ENCODE assay signal across 10 cellular contexts in genomic region chr1:155834296-155834926, GRCh38. TPM values are rescaled to one million over a fixed set of nuclear protein-coding genes. Genes with fewer than 3 reads are reported as not detected.
A peak's percentile ranks its signal among the peaks of the same experiment; 100 is the strongest.
DNase-seq lines count a peak whose midpoint lies in the region; ATAC-seq and TF ChIP-seq lines count a peak whose summit lies in the region.
"Had no signal": no experiment of that assay in that cellular context is flagged by ENCODE, and none has a peak within 500 bp of the region (broad histone marks: within the 10 kb centered on the region; RNA-seq: fewer than 3 reads in every experiment).

No MANE protein-coding gene starts in this region.

- H3K27ac ChIP-seq in right cardiac atrium (ENCODE audit: low read length): no peak overlapping the region

- H3K27me3 ChIP-seq in right cardiac atrium (ENCODE audit: control insufficient read depth, insufficient read depth): no peaks in the 10 kb centered on the region

- H3K9me3 ChIP-seq in right cardiac atrium (ENCODE audit: control insufficient read depth, low read length): no peaks in the 10 kb centered on the region

- DNase-seq in left ventricle myocardium superior (no peak), right cardiac atrium (no peak), T-cell (no peak), fibroblast of the aortic adventitia (ENCODE audit: low read depth) (peak; percentile 52), stromal cell of bone marrow (ENCODE audit: low read depth) (peak; percentile 33), dermis blood vessel endothelial cell (no peak), NCI-H748 treated with DMSO at 0.1 percent for 48 hours (lab: John Stamatoyannopoulos, UW) (no peak)
- DNase-seq: left cardiac atrium, SW 1271 had no signal

- no peaks in the 10 kb centered on the region for H3K27me3 Mint-ChIP-seq in T-cell

- H3K4me3 Mint-ChIP-seq in T-cell: no peak overlapping the region

- 96% methylated on average over 11 of the region's 11 CpGs for WGBS in right cardiac atrium

- no peaks in the 10 kb centered on the region for H3K9me3 Mint-ChIP-seq in T-cell

- peak overlapping the region; percentile 11 to 17 for H3K27ac Mint-ChIP-seq in T-cell

- H3K4me1 Mint-ChIP-seq in T-cell: peaks cover 29 to 35% (median 32%) of the 10 kb centered on the region in 3 donors

- POLR2A ChIA-PET in T-cell (lab: Charles Lee): interaction anchor here (0.6 kb wide), 2 partner anchors 243 to 1511 kb away, joined by 3 read pairs; no protein-coding TSS in a partner anchor

- CTCF ChIA-PET in T-cell (lab: Charles Lee): no interaction called here

- H3K36me3 Mint-ChIP-seq in T-cell: peaks cover 25% of the 10 kb centered on the region

- intact Hi-C loops in left ventricle myocardium superior (cut with micrococcal nuclease): no loop called here
- intact Hi-C loops in right cardiac atrium (cut with DNase I): no loop called here

- ATAC-seq in left ventricle myocardium superior (peak; percentile 50), right cardiac atrium (no peak), T-cell (replicated peaks in 1 of 4) (no peak), GM18858 (IDR thresholded peaks at IDR 0.05; ENCODE audit: unreplicated experiment) (no peak)

- TF ChIP-seq CTCF in fibroblast of the aortic adventitia (IDR thresholded peaks at IDR 0.05; ENCODE audit: insufficient read depth, low read length): no peak

- no peak overlapping the region for H3K4me3 ChIP-seq in right cardiac atrium (ENCODE audit: low read length)
- no peak overlapping the region for H3K4me3 ChIP-seq in fibroblast of the aortic adventitia (ENCODE audit: low read depth, low read length)

- H3K4me1 ChIP-seq in right cardiac atrium (ENCODE audit: control insufficient read depth, insufficient read depth, low read length): peaks cover 3% of the 10 kb centered on the region

RNA-seq across cellular contexts. Expression of gene GON4L, which starts 22.6 kb away (rescaled TPM):
- 20.3 TPM for total RNA-seq in left ventricle myocardium superior
- 10 to 100 TPM; 24.4 to 30.2 (median 27.1) TPM for total RNA-seq in right cardiac atrium
- polyA plus RNA-seq in right cardiac atrium: 13.8 TPM
- total RNA-seq in T-cell: 100 to 1,000 TPM; 101 to 113 (median 105) TPM
- 39.9 and 50.0 TPM in 2 replicates for total RNA-seq in fibroblast of the aortic adventitia (ENCODE audit: low replicate concordance)
- 31.8 and 34.3 TPM in 2 replicates for total RNA-seq in dermis blood vessel endothelial cell

RNA-seq across cellular contexts. Expression of gene SYT11, which starts 25.0 kb away (rescaled TPM):
- total RNA-seq in left ventricle myocardium superior (6.6 TPM), right cardiac atrium (10 to 100 TPM; 11.4 to 15.4 (median 14.4) TPM), T-cell (10 to 100 TPM in 2 of 5 donors, 1 to 10 TPM in 3; 8.6 to 19.8 (median 9.0) TPM), fibroblast of the aortic adventitia (ENCODE audit: low replicate concordance) (19.5 and 48.6 TPM in 2 replicates), dermis blood vessel endothelial cell (35.9 and 41.0 TPM in 2 replicates)
- 4.7 TPM for polyA plus RNA-seq in right cardiac atrium

Comparison
In these comparisons a context has a peak if more than half of its experiments do, and no peak if none do; other contexts are left out.
1. DNase-seq: peak in fibroblast of the aortic adventitia (single experiment) and stromal cell of bone marrow (single experiment); none in left ventricle myocardium superior (single experiment), right cardiac atrium (0 of 3), T-cell (0 of 34), dermis blood vessel endothelial cell (single experiment) and NCI-H748 treated with DMSO at 0.1 percent for 48 hours (single experiment).